20 cellular contexts compared by ENCODE assay signal in the genomic region with DNA sequence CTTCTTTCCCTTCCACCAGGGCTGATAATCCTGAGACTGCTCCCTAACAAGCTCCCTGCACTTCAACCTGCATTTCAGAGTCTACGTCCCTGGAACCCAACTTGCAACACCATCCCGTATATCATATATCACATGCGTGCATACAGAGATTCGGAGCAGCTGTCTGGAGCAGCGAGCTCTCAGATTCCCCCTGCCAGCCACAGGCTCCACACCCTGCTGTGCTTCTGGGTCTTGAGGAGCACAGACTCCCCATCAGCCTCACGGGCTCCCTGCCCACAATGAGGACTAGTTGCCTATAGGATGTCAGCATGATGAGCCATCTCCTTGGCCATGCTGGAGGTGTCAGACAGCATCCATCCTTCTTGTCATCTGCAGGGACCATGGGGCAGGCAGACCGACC. TPM values are rescaled to one million over a fixed set of nuclear protein-coding genes. Genes with fewer than 3 reads are reported as not detected.
DNase-seq lines count a peak whose midpoint lies in the region; ATAC-seq and TF ChIP-seq lines count a peak whose summit lies in the region.
"Had no signal": no experiment of that assay in that cellular context is flagged by ENCODE, and none has a peak within 500 bp of the region (broad histone marks: within the 10 kb centered on the region; RNA-seq: fewer than 3 reads in every experiment).

No MANE protein-coding gene starts in this region.

- no peaks in the 10 kb centered on the region for H3K27me3 ChIP-seq in BE2C
- H3K27me3 ChIP-seq: heart left ventricle, left lung, vagina had no signal

- no peak for DNase-seq in activated naive CD4-positive, alpha-beta T cell treated with anti-CD3 and anti-CD28 coated beads, Interleukin-2, amount 50 U/mL, for 72 hours (ENCODE audit: low spot score in 2 of 2)
- DNase-seq in activated naive CD4-positive, alpha-beta T cell treated with anti-CD3 and anti-CD28 coated beads, Interleukin-2, amount 10 ng/mL, durations not matched to agents 7 days and 5 days: no peak
- DNase-seq in glutamatergic neuron (peak; percentile 21), BE2C (no peak)
- DNase-seq in stimulated activated effector memory CD8-positive, alpha-beta T cell treated with anti-CD3 and anti-CD28 coated beads, Interleukin-12 subunit alpha, Interleukin-12 subunit beta, amount 100 ng/mL, for 72 hours (ENCODE audit: low spot score in 2 of 2): no peak
- DNase-seq: activated gamma-delta T cell, heart left ventricle, left lung, NCI-H1436 treated with DMSO at 0.1 percent for 48 hours had no signal

- TF ChIP-seq CTCF in glutamatergic neuron (IDR thresholded peaks at IDR 0.05; ENCODE audit: partially characterized antibody, unreplicated experiment) (no peak), BE2C (IDR thresholded peaks at IDR 0.05; ENCODE audit: low read depth, low read length) (no peak)

- H3K27me3 Mint-ChIP-seq in activated naive CD4-positive, alpha-beta T cell treated with anti-CD3 and anti-CD28 coated beads, Interleukin-2, amount 10 ng/mL, durations not matched to agents 7 days and 5 days: peaks cover 16% of the 10 kb centered on the region
- H3K27me3 Mint-ChIP-seq in activated T-helper 17 cell treated with anti-CD3 and anti-CD28 coated beads, Interleukin-2, amount 50 U/mL, for 72 hours: no peaks in the 10 kb centered on the region
- H3K27me3 Mint-ChIP-seq in glutamatergic neuron (ENCODE audit: unreplicated experiment): peaks cover 3% of the 10 kb centered on the region
- H3K27me3 Mint-ChIP-seq: naive B cell; stimulated activated memory B cell treated with anti-CD40 and anti-IgM and Interleukin-4, amounts not matched to agents 10 μg/mL and 1 μg/mL and 100 μg/mL, for 72 hours had no signal

- no peaks in the 10 kb centered on the region for H3K36me3 ChIP-seq in BE2C
- H3K36me3 ChIP-seq: heart left ventricle, vagina had no signal

- no peaks in the 10 kb centered on the region for H3K9me3 Mint-ChIP-seq in activated naive CD4-positive, alpha-beta T cell treated with anti-CD3 and anti-CD28 coated beads, Interleukin-2, amount 50 U/mL, for 72 hours
- H3K9me3 Mint-ChIP-seq in activated naive CD4-positive, alpha-beta T cell treated with anti-CD3 and anti-CD28 coated beads, Interleukin-2, amount 10 ng/mL, durations not matched to agents 7 days and 5 days: no peaks in the 10 kb centered on the region
- no peaks in the 10 kb centered on the region for H3K9me3 Mint-ChIP-seq in activated T-helper 17 cell treated with anti-CD3 and anti-CD28 coated beads, Interleukin-2, amount 50 U/mL, for 72 hours
- H3K9me3 Mint-ChIP-seq in glutamatergic neuron (ENCODE audit: unreplicated experiment): peaks cover 1% of the 10 kb centered on the region
- no peaks in the 10 kb centered on the region for H3K9me3 Mint-ChIP-seq in stimulated activated effector memory CD8-positive, alpha-beta T cell treated with anti-CD3 and anti-CD28 coated beads, Interleukin-12 subunit alpha, Interleukin-12 subunit beta, amount 100 ng/mL, for 72 hours
- H3K9me3 Mint-ChIP-seq: naive B cell; stimulated activated memory B cell treated with anti-CD40 and anti-IgM and Interleukin-4, amounts not matched to agents 10 μg/mL and 1 μg/mL and 100 μg/mL, for 72 hours; T-helper 2 cell treated with Interferon-gamma antibody and Interleukin-4, amounts not matched to agents 5 μg/mL and 100 μg/mL, for 36 hours had no signal

- H3K9me3 ChIP-seq in BE2C: no peaks in the 10 kb centered on the region
- H3K9me3 ChIP-seq: Caco-2, heart left ventricle, left lung, SK-N-SH, vagina had no signal

- peaks cover 0 to 9% of the 10 kb centered on the region in 2 donors for H3K36me3 Mint-ChIP-seq in activated naive CD4-positive, alpha-beta T cell treated with anti-CD3 and anti-CD28 coated beads, Interleukin-2, amount 50 U/mL, for 72 hours
- H3K36me3 Mint-ChIP-seq in activated naive CD4-positive, alpha-beta T cell treated with anti-CD3 and anti-CD28 coated beads, Interleukin-2, amount 10 ng/mL, durations not matched to agents 7 days and 5 days: no peaks in the 10 kb centered on the region
- peaks cover 47% of the 10 kb centered on the region for H3K36me3 Mint-ChIP-seq in activated T-helper 17 cell treated with anti-CD3 and anti-CD28 coated beads, Interleukin-2, amount 50 U/mL, for 72 hours (ENCODE audit: low read depth)
- H3K36me3 Mint-ChIP-seq in glutamatergic neuron (ENCODE audit: unreplicated experiment): no peaks in the 10 kb centered on the region
- peaks cover 81% of the 10 kb centered on the region for H3K36me3 Mint-ChIP-seq in stimulated activated effector memory CD8-positive, alpha-beta T cell treated with anti-CD3 and anti-CD28 coated beads, Interleukin-12 subunit alpha, Interleukin-12 subunit beta, amount 100 ng/mL, for 72 hours
- H3K36me3 Mint-ChIP-seq: naive B cell; stimulated activated memory B cell treated with anti-CD40 and anti-IgM and Interleukin-4, amounts not matched to agents 10 μg/mL and 1 μg/mL and 100 μg/mL, for 72 hours had no signal

- no peak overlapping the region for H3K4me3 Mint-ChIP-seq in activated naive CD4-positive, alpha-beta T cell treated with anti-CD3 and anti-CD28 coated beads, Interleukin-2, amount 10 ng/mL, durations not matched to agents 7 days and 5 days
- H3K4me3 Mint-ChIP-seq in activated T-helper 17 cell treated with anti-CD3 and anti-CD28 coated beads, Interleukin-2, amount 50 U/mL, for 72 hours: peak overlapping the region; percentile 23
- no peak overlapping the region for H3K4me3 Mint-ChIP-seq in glutamatergic neuron (ENCODE audit: unreplicated experiment)
- no peak overlapping the region for H3K4me3 Mint-ChIP-seq in stimulated activated effector memory CD8-positive, alpha-beta T cell treated with anti-CD3 and anti-CD28 coated beads, Interleukin-12 subunit alpha, Interleukin-12 subunit beta, amount 100 ng/mL, for 72 hours
- H3K4me3 Mint-ChIP-seq: naive B cell; stimulated activated memory B cell treated with anti-CD40 and anti-IgM and Interleukin-4, amounts not matched to agents 10 μg/mL and 1 μg/mL and 100 μg/mL, for 72 hours; T-helper 2 cell treated with Interferon-gamma antibody and Interleukin-4, amounts not matched to agents 5 μg/mL and 100 μg/mL, for 36 hours had no signal

- H3K27ac Mint-ChIP-seq in activated naive CD4-positive, alpha-beta T cell treated with anti-CD3 and anti-CD28 coated beads, Interleukin-2, amount 50 U/mL, for 72 hours: peak overlapping the region; percentile 25 to 70
- H3K27ac Mint-ChIP-seq in activated naive CD4-positive, alpha-beta T cell treated with anti-CD3 and anti-CD28 coated beads, Interleukin-2, amount 10 ng/mL, durations not matched to agents 7 days and 5 days: no peak overlapping the region
- H3K27ac Mint-ChIP-seq in activated T-helper 17 cell treated with anti-CD3 and anti-CD28 coated beads, Interleukin-2, amount 50 U/mL, for 72 hours: peak overlapping the region; percentile 63
- H3K27ac Mint-ChIP-seq in glutamatergic neuron (ENCODE audit: unreplicated experiment): no peak overlapping the region
- peak overlapping the region; percentile 65 for H3K27ac Mint-ChIP-seq in stimulated activated effector memory CD8-positive, alpha-beta T cell treated with anti-CD3 and anti-CD28 coated beads, Interleukin-12 subunit alpha, Interleukin-12 subunit beta, amount 100 ng/mL, for 72 hours
- H3K27ac Mint-ChIP-seq: stimulated activated memory B cell treated with anti-CD40 and anti-IgM and Interleukin-4, amounts not matched to agents 10 μg/mL and 1 μg/mL and 100 μg/mL, for 72 hours; T-helper 2 cell treated with Interferon-gamma antibody and Interleukin-4, amounts not matched to agents 5 μg/mL and 100 μg/mL, for 36 hours had no signal

- ATAC-seq in activated naive CD4-positive, alpha-beta T cell treated with anti-CD3 and anti-CD28 coated beads, Interleukin-2, amount 50 U/mL, for 72 hours: peak in 1 of 2 donors; percentile 6
- ATAC-seq in activated T-helper 17 cell treated with anti-CD3 and anti-CD28 coated beads, Interleukin-2, amount 50 U/mL, for 72 hours (replicated peaks): no peak
- no peak for ATAC-seq in stimulated activated effector memory CD8-positive, alpha-beta T cell treated with anti-CD3 and anti-CD28 coated beads, Interleukin-12 subunit alpha, Interleukin-12 subunit beta, amount 100 ng/mL, for 72 hours
- ATAC-seq in GM19035 (IDR thresholded peaks at IDR 0.05; ENCODE audit: unreplicated experiment) (no peak), GM18870 (IDR thresholded peaks at IDR 0.05; ENCODE audit: unreplicated experiment) (no peak)
- ATAC-seq: stimulated activated memory B cell treated with anti-CD40 and anti-IgM and Interleukin-4, amounts not matched to agents 10 μg/mL and 1 μg/mL and 100 μg/mL, for 72 hours had no signal

- CTCF ChIA-PET in activated naive CD4-positive, alpha-beta T cell treated with anti-CD3 and anti-CD28 coated beads, Interleukin-2, amount 10 ng/mL, durations not matched to agents 7 days and 5 days (lab: Charles Lee): interaction anchor here (0.8 to 24.7 kb wide), 25 partner anchors 9 to 326 kb away, joined by 3 to 716 read pairs (median 8); partner anchors contain the start of genes HDAC7, SLC48A1 and VDR

- no peak overlapping the region for H3K4me3 ChIP-seq in BE2C (ENCODE audit: low read depth, low read length)
- H3K4me3 ChIP-seq: GM12878, heart left ventricle, left lung, smooth muscle cell, vagina had no signal

- peaks cover 43% of the 10 kb centered on the region for H3K4me1 Mint-ChIP-seq in activated naive CD4-positive, alpha-beta T cell treated with anti-CD3 and anti-CD28 coated beads, Interleukin-2, amount 10 ng/mL, durations not matched to agents 7 days and 5 days
- H3K4me1 Mint-ChIP-seq in activated T-helper 17 cell treated with anti-CD3 and anti-CD28 coated beads, Interleukin-2, amount 50 U/mL, for 72 hours: peaks cover 44% of the 10 kb centered on the region
- H3K4me1 Mint-ChIP-seq in glutamatergic neuron (ENCODE audit: low read depth, unreplicated experiment): peaks cover 5% of the 10 kb centered on the region
- peaks cover 59% of the 10 kb centered on the region for H3K4me1 Mint-ChIP-seq in stimulated activated effector memory CD8-positive, alpha-beta T cell treated with anti-CD3 and anti-CD28 coated beads, Interleukin-12 subunit alpha, Interleukin-12 subunit beta, amount 100 ng/mL, for 72 hours

- H3K4me1 ChIP-seq in BE2C: no peaks in the 10 kb centered on the region

RNA-seq across cellular contexts. Expression of gene HDAC7, which starts 19.5 kb away (rescaled TPM):
- total RNA-seq in activated naive CD4-positive, alpha-beta T cell treated with anti-CD3 and anti-CD28 coated beads, Interleukin-2, amount 50 U/mL, for 72 hours: 100 to 1,000 TPM; 285 to 334 TPM
- total RNA-seq in activated T-helper 17 cell treated with anti-CD3 and anti-CD28 coated beads, Interleukin-2, amount 50 U/mL, for 72 hours: 100 to 1,000 TPM; 163 to 471 TPM
- 67.9 TPM for total RNA-seq in glutamatergic neuron (ENCODE audit: unreplicated experiment)
- polyA plus RNA-seq in BE2C (2012; ENCODE audit: insufficient read depth, insufficient read length, low read depth): 178 TPM

Comparison
In these comparisons a context has a peak if more than half of its experiments do, and no peak if none do; other contexts are left out.
1. H3K27ac Mint-ChIP-seq: peak in activated naive CD4-positive, alpha-beta T cell treated with anti-CD3 and anti-CD28 coated beads, Interleukin-2, amount 50 U/mL, for 72 hours (2 of 2), activated T-helper 17 cell treated with anti-CD3 and anti-CD28 coated beads, Interleukin-2, amount 50 U/mL, for 72 hours (single experiment) and stimulated activated effector memory CD8-positive, alpha-beta T cell treated with anti-CD3 and anti-CD28 coated beads, Interleukin-12 subunit alpha, Interleukin-12 subunit beta, amount 100 ng/mL, for 72 hours (single experiment); none in activated naive CD4-positive, alpha-beta T cell treated with anti-CD3 and anti-CD28 coated beads, Interleukin-2, amount 10 ng/mL, durations not matched to agents 7 days and 5 days (single experiment) and glutamatergic neuron (single experiment).